1 cellular context compared by ENCODE assay signal in the genomic region with DNA sequence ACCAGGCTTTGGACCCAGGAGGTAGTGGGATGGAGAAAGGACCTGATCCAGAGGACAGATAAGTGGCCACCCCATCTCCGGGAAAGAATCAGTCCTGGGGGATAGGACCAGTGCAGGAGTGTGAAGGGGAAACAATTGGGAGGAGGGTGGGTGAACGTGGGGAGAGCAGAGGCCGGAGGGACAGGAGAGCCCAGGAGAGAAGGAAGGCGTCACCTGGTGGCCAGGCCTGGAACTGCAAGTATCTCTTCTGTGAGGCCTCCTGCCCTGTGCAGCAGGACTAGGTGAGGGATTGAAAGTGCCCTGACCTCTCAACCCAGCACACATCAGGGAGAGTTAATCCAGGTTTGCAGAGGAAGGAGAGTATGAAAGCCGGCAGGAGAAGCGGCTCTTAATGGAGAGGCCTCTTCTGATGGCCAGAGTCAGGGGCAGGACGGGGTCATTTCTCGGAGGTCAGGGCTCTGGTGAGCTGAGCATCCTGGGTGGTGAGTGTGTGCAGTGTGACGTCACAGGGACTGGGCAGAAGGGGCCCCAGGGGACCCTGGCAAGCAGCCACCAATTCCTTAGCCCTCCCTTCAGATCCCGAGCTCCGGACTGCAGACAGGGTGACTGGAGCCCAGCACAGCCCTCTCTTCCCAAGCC.
TF ChIP-seq lines count a peak whose summit lies in the region.

No MANE protein-coding gene starts in this region.

TF ChIP-seq in H1, 55 proteins besides CTCF, POLR2A, EP300 and RAD21:
- TF ChIP-seq RFX5 (IDR thresholded peaks at IDR 0.05; ENCODE audit: borderline replicate concordance, low read depth, low read length) = no peak
- peak; percentile 30; the same call in 1 of the 2 replicates for TF ChIP-seq GABPA (IDR thresholded peaks at IDR 0.05; ENCODE audit: borderline replicate concordance, insufficient read depth, low read length)
